Comparison of ENCODE assay signal across 8 cellular contexts in the genomic region with DNA sequence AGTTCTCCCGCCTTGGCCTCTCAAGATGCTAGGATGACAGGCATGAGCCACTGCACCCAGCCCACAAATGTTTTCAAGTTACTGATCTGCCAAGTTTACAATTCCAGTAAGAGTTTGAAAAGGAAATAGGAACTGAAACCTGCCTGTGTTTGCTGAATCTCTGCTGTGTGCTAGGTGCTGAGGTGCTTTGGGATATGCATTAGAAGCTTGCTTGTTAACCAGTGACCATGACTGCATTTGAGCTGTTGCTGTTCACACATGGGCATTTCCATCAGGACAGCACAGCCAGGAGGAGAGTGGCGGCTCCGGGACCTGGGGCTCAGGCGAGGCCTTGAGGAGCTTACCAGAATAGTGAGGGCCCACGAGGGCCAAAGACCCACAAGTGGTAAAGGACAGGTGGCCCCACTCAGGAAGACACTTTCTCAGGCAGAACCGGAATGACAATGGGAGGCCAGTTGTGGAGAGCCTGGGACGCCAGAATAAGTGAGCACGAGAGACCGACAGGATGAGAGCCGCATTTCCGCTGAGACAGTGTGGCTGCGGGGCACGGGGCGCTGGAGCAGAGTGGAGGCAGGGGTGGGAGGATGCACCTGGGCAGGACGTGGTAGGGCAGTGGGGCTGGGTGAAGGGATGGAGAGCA. TPM values are rescaled to one million over a fixed set of nuclear protein-coding genes. Genes with fewer than 3 reads are reported as not detected.
DNase-seq lines count a peak whose midpoint lies in the region; ATAC-seq, FAIRE-seq and TF ChIP-seq lines count a peak whose summit lies in the region.

No MANE protein-coding gene starts in this region.

- CTCF ChIA-PET in H1 (lab: Charles Lee; ENCODE audit: partially characterized antibody): interaction anchor here (0.8 to 4.1 kb wide), 4 partner anchors 9 to 658 kb away, joined by 3 to 25 read pairs (median 10); no protein-coding TSS in a partner anchor
- CTCF ChIA-PET in SK-N-SH (lab: Yijun Ruan, JAX): interaction anchor here (1.5 kb wide), 1 partner anchor 48 kb away, joined by 3 read pairs; no protein-coding TSS in a partner anchor

- H3K79me1 ChIP-seq in H1 (ENCODE audit: low read depth, low read length): no peaks in the 10 kb centered on the region

- H3K4ac ChIP-seq in H1 (replicated peaks; ENCODE audit: insufficient read length, low read depth, low read length): peak overlapping the region; percentile 12

- peak overlapping the region; percentile 62; the same call in 1 of the 2 replicates for H2BK20ac ChIP-seq in H1 (ENCODE audit: low read length)

- no peak overlapping the region for H3K14ac ChIP-seq in H1 (ENCODE audit: insufficient read length)

- peak overlapping the region; percentile 5 for H4K91ac ChIP-seq in H1 (replicated peaks; ENCODE audit: insufficient read length, low read length)

- TF ChIP-seq CTCF in GM13976 (IDR thresholded peaks at IDR 0.05; ENCODE audit: borderline replicate concordance, control extremely low read depth, extremely low read depth, insufficient read depth, missing control alignments): no peak
- no peak for TF ChIP-seq CTCF in H1 (IDR thresholded peaks at IDR 0.05; ENCODE audit: control extremely low read depth in 1 of 3, insufficient read depth in 1 of 3, low read depth in 1 of 3, low read length in 3 of 3)
- TF ChIP-seq CTCF in SK-N-SH (IDR thresholded peaks at IDR 0.05): no peak

- H3F3A ChIP-seq in SK-N-SH (replicated peaks; ENCODE audit: insufficient read depth): no peaks in the 10 kb centered on the region

- peak overlapping the region; percentile 82; the same call in 1 of the 2 replicates for H2BK5ac ChIP-seq in H1 (ENCODE audit: low read depth, low read length)

- in situ Hi-C loops in GM13976 (cut with MboI; ENCODE audit: low sequenced_read_pairs, unreplicated experiment): no loop called here

- no peak overlapping the region for H3K56ac ChIP-seq in H1 (replicated peaks; ENCODE audit: insufficient read length, low read depth, low read length)

- TF ChIP-seq EP300 in H1 (IDR thresholded peaks at IDR 0.05; ENCODE audit: borderline replicate concordance in 1 of 2, low read depth in 2 of 2, low read length in 2 of 2) (no peak), SK-N-SH (IDR thresholded peaks at IDR 0.05; ENCODE audit: borderline replicate concordance in 1 of 2, low read depth in 1 of 2, low read length in 1 of 2) (no peak)

- H3K79me2 ChIP-seq in H1 (ENCODE audit: control insufficient read depth in 1 of 2, insufficient read depth in 2 of 2, low read length in 2 of 2) (no peaks in the 10 kb centered on the region), SK-N-SH (ENCODE audit: insufficient read depth) (peaks cover 7% of the 10 kb centered on the region; the same call in 1 of the 2 replicates)

- H3K4me2 ChIP-seq in H1 (ENCODE audit: insufficient read depth in 1 of 2, low read depth in 2 of 2, low read length in 2 of 2): peak overlapping the region; percentile 14 to 36; a peak in 3 of 4 replicates
- no peak overlapping the region for H3K4me2 ChIP-seq in SK-N-SH

- H2AFZ ChIP-seq in H1 (ENCODE audit: low read length) (no peak overlapping the region), SK-N-SH (ENCODE audit: low read depth) (no peak overlapping the region)

- peaks cover 0 to 17% (median 10%) of the 10 kb centered on the region in 4 experiments; a peak in 7 of 8 replicates for H3K36me3 ChIP-seq in H1 (ENCODE audit: control insufficient read depth in 2 of 4, insufficient read depth in 4 of 4, low read length in 3 of 4)
- peaks cover 28 to 69% of the 10 kb centered on the region in 2 experiments for H3K36me3 ChIP-seq in SK-N-SH (replicated peaks in 1 of 2; ENCODE audit: control insufficient read depth in 1 of 2, insufficient read depth in 2 of 2, low read length in 1 of 2)

- no peaks in the 10 kb centered on the region for H3K27me3 ChIP-seq in H1 (replicated peaks in 1 of 4; ENCODE audit: control insufficient read depth in 3 of 4, extremely low read depth in 1 of 4, insufficient read depth in 3 of 4, low read length in 3 of 4)
- no peaks in the 10 kb centered on the region for H3K27me3 ChIP-seq in SK-N-SH (ENCODE audit: insufficient read depth)

- POLR2A ChIA-PET in H1 (lab: Charles Lee; ENCODE audit: partially characterized antibody) (interaction anchor here (1.0 to 1.7 kb wide), 5 partner anchors 12 to 96 kb away, joined by 3 to 5 read pairs (median 3); no protein-coding TSS in a partner anchor), SK-N-SH (lab: Yijun Ruan, JAX) (no interaction called here)

- H3K23me2 ChIP-seq in H1 (ENCODE audit: low read depth, low read length): no peaks in the 10 kb centered on the region

- no peaks in the 10 kb centered on the region for H3K9me2 ChIP-seq in SK-N-SH

- TF ChIP-seq RAD21 in H1 (IDR thresholded peaks at IDR 0.05 in 1 of 2, conservative IDR thresholded peaks at IDR 0.05 in 1 of 2; ENCODE audit: low read depth in 2 of 2, low read length in 2 of 2) (no peak), SK-N-SH (IDR thresholded peaks at IDR 0.05; ENCODE audit: low read length) (no peak)

- H3K23ac ChIP-seq in H1 (ENCODE audit: insufficient read length): no peak overlapping the region

- H3K9ac ChIP-seq in H1 (replicated peaks in 1 of 4; ENCODE audit: extremely low read depth in 1 of 4, low read depth in 3 of 4, low read length in 3 of 4) (no peak overlapping the region), SK-N-SH (no peak overlapping the region)

- ATAC-seq in GM19468 (IDR thresholded peaks at IDR 0.05; ENCODE audit: extremely low read depth, unreplicated experiment) (peak; percentile 45), HG03442 (IDR thresholded peaks at IDR 0.05; ENCODE audit: unreplicated experiment) (peak; percentile 64)

- H3K27ac ChIP-seq in H1 (ENCODE audit: low read depth, low read length): no peak overlapping the region
- no peak overlapping the region for H3K27ac ChIP-seq in SK-N-SH (ENCODE audit: low read depth in 2 of 2, low read length in 1 of 2)

- no peak for FAIRE-seq in H1 (lab: Jason Lieb, UNC)

- WGBS in H1 (ENCODE audit: extremely low coverage in 1 of 2, insufficient coverage in 1 of 2, insufficient read length in 1 of 2, insufficient replicate concordance in 2 of 2, low coverage in 1 of 2, low lambda C conversion rate in 2 of 2, missing lambda C conversion rate in 1 of 2), 2 experiments: 55% methylated on average over 15 of the region's 15 CpGs; no CpG with 5 or more reads in 1 of the 2 experiments
- over 99% methylated on average over 15 of the region's 15 CpGs for WGBS in SK-N-SH (ENCODE audit: low lambda C conversion rate)

- peak overlapping the region; percentile 69; the same call in 1 of the 2 replicates for H4K8ac ChIP-seq in H1 (ENCODE audit: extremely low read depth, insufficient read depth, low read length)

- H3K4me3 ChIP-seq in H1 (ENCODE audit: extremely low read depth in 1 of 4, insufficient read depth in 2 of 4, low read depth in 3 of 4, low read length in 4 of 4): no peak overlapping the region
- H3K4me3 ChIP-seq in SK-N-SH (ENCODE audit: low read depth in 2 of 2, low read length in 1 of 2): no peak overlapping the region

- peaks cover 9 to 28% (median 18%) of the 10 kb centered on the region in 4 experiments for H3K4me1 ChIP-seq in H1 (replicated peaks in 1 of 4; ENCODE audit: control insufficient read depth in 3 of 4, insufficient read depth in 4 of 4, low read length in 3 of 4)
- no peaks in the 10 kb centered on the region for H3K4me1 ChIP-seq in SK-N-SH (ENCODE audit: control insufficient read depth in 1 of 2, insufficient read depth in 2 of 2, low read depth in 1 of 2, low read length in 1 of 2)

- H3K9me3 ChIP-seq in H1 (ENCODE audit: insufficient read depth in 2 of 2, low read depth in 1 of 2, low read length in 1 of 2): no peaks in the 10 kb centered on the region
- H3K9me3 ChIP-seq in SK-N-SH: no peaks in the 10 kb centered on the region

- no peak overlapping the region for H2BK15ac ChIP-seq in H1 (ENCODE audit: low read length)

- H3K18ac ChIP-seq in H1 (ENCODE audit: extremely low read depth, low read length): 0 out of 2 replicates have a peak overlapping the region, but pooled peaks have one; percentile 57

- no peak for TF ChIP-seq POLR2A in H1 (IDR thresholded peaks at IDR 0.05; ENCODE audit: control extremely low read depth in 1 of 2, low read depth in 2 of 2, low read length in 2 of 2)

- H2BK12ac ChIP-seq in H1 (ENCODE audit: low read depth, low read length): 0 out of 2 replicates have a peak overlapping the region, but pooled peaks have one; percentile 33

- no peak overlapping the region for H2BK120ac ChIP-seq in H1 (replicated peaks; ENCODE audit: low read depth, low read length)

- no peak overlapping the region for H4K5ac ChIP-seq in H1 (ENCODE audit: insufficient read length, low read depth, low read length)

- H4K20me1 ChIP-seq in H1 (replicated peaks in 1 of 2; ENCODE audit: control insufficient read depth in 1 of 2, insufficient read depth in 2 of 2, low read length in 2 of 2): no peaks in the 10 kb centered on the region
- no peaks in the 10 kb centered on the region for H4K20me1 ChIP-seq in SK-N-SH (ENCODE audit: insufficient read depth)

- H2AK5ac ChIP-seq in H1 (ENCODE audit: low read depth, low read length): no peak overlapping the region

- DNase-seq in GM13976 (ENCODE audit: low spot score) (peak; percentile 71), H1 (ENCODE audit: low read depth in 1 of 2, low spot score in 2 of 2) (no peak), hippocampal formation (lab: John Stamatoyannopoulos, UW) (no peak), occipital lobe (lab: John Stamatoyannopoulos, UW) (no peak), SK-N-SH (no peak), NCI-H526 (lab: John Stamatoyannopoulos, UW) (no peak)

TF ChIP-seq in H1, 55 proteins besides CTCF, POLR2A, EP300 and RAD21 (continues in another document):
- no peak for TF ChIP-seq SIX5 (IDR thresholded peaks at IDR 0.05; ENCODE audit: low read depth, low read length)
- TF ChIP-seq HDAC2 (IDR thresholded peaks at IDR 0.05; ENCODE audit: borderline replicate concordance in 1 of 2, low read depth in 2 of 2, low read length in 2 of 2): 0 out of 4 replicates have a peak, but pooled peaks of 1 of the 2 experiments have one; percentile 39

TF ChIP-seq in SK-N-SH, 30 proteins besides CTCF, POLR2A, EP300 and RAD21 (continues in another document):
- TF ChIP-seq SIN3A (IDR thresholded peaks at IDR 0.05; ENCODE audit: borderline replicate concordance, low read depth, low read length): no peak
- no peak for TF ChIP-seq GATA2 (CRISPR knock-in tag; IDR thresholded peaks at IDR 0.05)
- no peak for TF ChIP-seq FOXJ3 (CRISPR knock-in tag; IDR thresholded peaks at IDR 0.05)

RNA-seq across cellular contexts. Expression of a gene that starts 54.5 kb away (rescaled TPM):
- total RNA-seq in H1 (2021; fragmentation: NEBNext Ultra II Directional; extraction: Animal tissue kit (Norgen Biotek cat#: 25700)): 34.4 and 41.3 TPM in 2 replicates
- polyA plus RNA-seq in H1 (2011; rRNA removed) (53.8 and 55.7 TPM in 2 replicates), SK-N-SH (2012; rRNA removed) (13.5 and 14.0 TPM in 2 replicates)
- polyA plus RNA-seq in H1 (2011; cell fraction: cytosol; rRNA removed): 44.7 TPM
- 141 TPM for polyA plus RNA-seq in H1 (2011; cell fraction: nucleus; rRNA removed)
- 22.5 to 51.9 TPM (median 46.7 TPM) in 4 replicates for polyA plus RNA-seq in H1 (2012, experiment 1 of 2)
- 23.0 TPM for polyA plus RNA-seq in H1 (2012, experiment 2 of 2)
- polyA plus RNA-seq in H1 (2013, experiment 1 of 2): 35.2 TPM
- 33.5 TPM for polyA plus RNA-seq in H1 (2013, experiment 2 of 2)
- polyA minus RNA-seq in H1 (2011; rRNA and poly(A)+ RNA removed): 17.4 and 19.1 TPM in 2 replicates
- 24.2 TPM for polyA minus RNA-seq in H1 (2011; cell fraction: cytosol; rRNA and poly(A)+ RNA removed)
- polyA minus RNA-seq in H1 (2011; cell fraction: nucleus; rRNA and poly(A)+ RNA removed): 47.2 TPM
- 25.9 TPM for total RNA-seq in occipital lobe
- polyA plus RNA-seq in SK-N-SH (2012; cell fraction: cytosol; rRNA removed): 4.0 and 8.7 TPM in 2 replicates
- polyA plus RNA-seq in SK-N-SH (2012; cell fraction: nucleus; rRNA removed): 27.4 and 35.0 TPM in 2 replicates
